ENCODE assay signal across 8 cellular contexts in the genomic region with DNA sequence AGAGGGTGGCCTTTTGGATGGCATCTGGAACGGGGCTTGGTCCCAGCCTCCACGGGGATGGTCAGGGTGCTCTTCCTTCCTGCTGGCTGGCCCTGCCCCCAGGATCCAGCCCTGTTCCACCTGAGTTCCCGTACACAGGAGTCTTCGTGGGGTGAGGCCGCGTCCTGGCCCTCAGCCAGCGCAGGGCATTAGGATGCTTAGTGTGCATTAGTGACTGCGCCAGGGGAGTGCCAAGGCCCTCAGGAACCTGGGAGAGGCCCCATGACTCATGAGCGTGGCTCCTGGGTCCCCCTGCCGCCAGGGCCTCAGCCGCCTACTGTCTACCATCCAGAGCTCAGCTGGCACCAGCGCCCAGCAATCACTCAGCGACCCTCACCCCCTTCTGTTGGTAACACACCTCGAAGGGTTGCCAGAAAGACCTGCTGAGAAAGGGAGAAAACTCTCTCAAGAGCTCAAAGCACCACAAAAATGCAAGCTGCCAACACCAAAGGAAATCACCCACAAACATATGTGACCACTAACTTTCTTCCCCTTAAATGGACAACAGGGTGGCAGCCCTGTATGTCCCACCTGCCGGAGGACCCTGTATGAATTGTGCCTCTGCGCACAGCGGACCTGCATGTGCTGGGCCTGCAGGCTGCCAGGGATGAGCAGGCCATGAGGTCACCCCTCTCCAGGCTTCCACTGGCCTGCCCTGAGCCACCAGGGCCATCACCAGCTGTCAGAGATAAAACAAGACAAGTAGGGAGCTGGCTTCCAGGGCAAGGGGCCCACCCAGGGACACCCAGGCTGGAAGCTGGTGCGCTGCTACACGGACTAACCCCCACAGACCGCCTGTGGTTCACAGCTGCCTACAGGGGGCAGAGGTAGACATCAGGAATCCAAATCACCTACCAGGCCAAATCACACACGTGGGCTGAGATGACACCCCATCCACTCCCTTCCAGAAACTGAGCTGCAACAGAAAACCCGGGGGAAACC. TPM values are rescaled to one million over a fixed set of nuclear protein-coding genes. Genes with fewer than 3 reads are reported as not detected.
A peak's percentile ranks its signal among the peaks of the same experiment; 100 is the strongest.
DNase-seq lines count a peak whose midpoint lies in the region; ATAC-seq, FAIRE-seq and TF ChIP-seq lines count a peak whose summit lies in the region.

No MANE protein-coding gene starts in this region.

- no peak overlapping the region for H3K9ac ChIP-seq in fibroblast of lung (ENCODE audit: insufficient read depth, low read length)

- H2AFZ ChIP-seq in fibroblast of lung (ENCODE audit: low read length) = no peak overlapping the region

- TF ChIP-seq POLR2A in prostate gland (IDR thresholded peaks at IDR 0.05) (no peak), GM12892 (IDR thresholded peaks at IDR 0.05; ENCODE audit: low read depth, low read length) (no peak)

- TF ChIP-seq CTCF in fibroblast of lung (conservative IDR thresholded peaks at IDR 0.05 in 1 of 2, IDR thresholded peaks at IDR 0.05 in 1 of 2; ENCODE audit: low read depth in 1 of 2, low read length in 2 of 2) (peak in 1 of 2 donors; percentile 21), prostate gland (IDR thresholded peaks at IDR 0.05) (peak in 1 of 4 experiments; percentile 20)

- peaks cover 49% of the 10 kb centered on the region for H3K4me1 ChIP-seq in fibroblast of lung (ENCODE audit: control insufficient read depth, extremely low read depth, insufficient read depth, low read length)
- peaks cover 74% of the 10 kb centered on the region for H3K4me1 ChIP-seq in prostate gland (replicated peaks)

- H3K36me3 ChIP-seq in fibroblast of lung (ENCODE audit: control insufficient read depth, insufficient read depth, low read length) (no peaks in the 10 kb centered on the region), prostate gland (no peaks in the 10 kb centered on the region)

- peaks cover 2% of the 10 kb centered on the region for H3K79me2 ChIP-seq in fibroblast of lung (ENCODE audit: control insufficient read depth, insufficient read depth, low read length)

- H3K9me3 ChIP-seq in fibroblast of lung (ENCODE audit: control insufficient read depth, insufficient read depth, low read depth, low read length) (no peaks in the 10 kb centered on the region), prostate gland (no peaks in the 10 kb centered on the region)

- no peaks in the 10 kb centered on the region for H3K27me3 ChIP-seq in fibroblast of lung (ENCODE audit: control insufficient read depth, insufficient read depth, low read length)
- no peaks in the 10 kb centered on the region for H3K27me3 ChIP-seq in prostate gland (replicated peaks; ENCODE audit: insufficient read depth)

- no peak for ATAC-seq in HG02938 (IDR thresholded peaks at IDR 0.05; ENCODE audit: unreplicated experiment)

- 61% methylated on average over 22 of the region's 22 CpGs for WGBS in prostate gland

- peak overlapping the region; percentile 68 for H3K4me2 ChIP-seq in fibroblast of lung (ENCODE audit: extremely low read depth, insufficient read depth, low read length)

- H3K4me3 ChIP-seq in fibroblast of lung (replicated peaks in 1 of 4; ENCODE audit: control extremely low read depth in 1 of 4, insufficient read depth in 1 of 4, low read depth in 3 of 4, low read length in 4 of 4) (no peak overlapping the region), prostate gland (no peak overlapping the region)

- intact Hi-C loops in prostate gland (cut with DNase I) = loop anchor here (2.0 kb wide), 1 partner anchor 27 kb away; no protein-coding TSS in a partner anchor

- no peak overlapping the region for H3K27ac ChIP-seq in fibroblast of lung (ENCODE audit: insufficient read depth, low read length)
- peak overlapping the region; percentile 60 to 93 for H3K27ac ChIP-seq in prostate gland

- no peak for FAIRE-seq in GM12892 (lab: Jason Lieb, UNC)
- no peak for FAIRE-seq in GM19239 (lab: Jason Lieb, UNC)

- DNase-seq in GM03348 (ENCODE audit: low spot score) (peak; percentile 38), NCI-H345 treated with DMSO at 0.1 percent for 48 hours (lab: John Stamatoyannopoulos, UW; ENCODE audit: unreplicated experiment) (peak; percentile 20), fibroblast of lung (ENCODE audit: low read depth in 2 of 2) (peak in 1 of 2 donors; percentile 53), prostate gland (ENCODE audit: low spot score) (peak; percentile 69), C1 segment of cervical spinal cord (lab: John Stamatoyannopoulos, UW) (no peak), GM12892 (ENCODE audit: insufficient read length) (no peak), GM19239 (ENCODE audit: insufficient read length, low spot score) (no peak)

- no peaks in the 10 kb centered on the region for H4K20me1 ChIP-seq in fibroblast of lung (ENCODE audit: control insufficient read depth, extremely low read depth, insufficient read depth, low read length)

RNA-seq across cellular contexts. Expression of a gene that starts 28.7 kb away (rescaled TPM):
- total RNA-seq in fibroblast of lung (2.6 and 9.6 TPM in 2 replicates), prostate gland (10 to 100 TPM; 35.1 to 47.2 TPM)
- polyA plus RNA-seq in fibroblast of lung = 4.6 and 8.3 TPM in 2 replicates
- 7.1 and 14.6 TPM in 2 replicates for polyA plus RNA-seq in fibroblast of lung (2012)
- polyA minus RNA-seq in fibroblast of lung (ENCODE audit: low replicate concordance) = 10.7 and 17.9 TPM in 2 replicates
- polyA plus RNA-seq in GM12892 (2012; ENCODE audit: missing spikeins) = 1.2 TPM

Comparison
In these comparisons a context has a peak if more than half of its experiments do, and no peak if none do; other contexts are left out.
1. DNase-seq: peak in GM03348 (single experiment), NCI-H345 treated with DMSO at 0.1 percent for 48 hours (single experiment) and prostate gland (single experiment); none in C1 segment of cervical spinal cord (0 of 14), GM12892 (single experiment) and GM19239 (single experiment).